1 cellular context compared by ENCODE assay signal in the genomic region with DNA sequence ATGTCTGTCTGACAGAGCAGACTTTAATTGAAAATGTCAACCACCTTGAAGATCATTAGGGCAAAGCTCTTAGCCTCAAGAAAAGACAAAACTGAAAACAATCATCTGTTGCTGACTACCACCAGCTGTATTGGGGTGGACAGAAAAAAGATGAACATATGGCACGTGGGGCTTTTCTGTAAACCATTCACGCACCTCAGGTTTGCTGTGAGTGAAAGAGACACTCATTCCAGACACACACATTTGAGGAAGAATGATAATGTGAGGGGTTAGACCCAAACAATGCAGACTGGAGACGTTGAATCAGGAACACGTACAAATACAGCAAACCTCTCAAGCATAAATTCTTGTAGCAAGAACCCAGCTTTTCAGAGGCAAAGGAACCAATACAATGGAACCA.
A peak's percentile ranks its signal among the peaks of the same experiment; 100 is the strongest.
TF ChIP-seq lines count a peak whose summit lies in the region.

No MANE protein-coding gene starts in this region.

TF ChIP-seq in GM12878, 131 proteins besides CTCF, POLR2A, EP300 and RAD21 (continued from another document and continues in another):
- TF ChIP-seq, protein P1, sequence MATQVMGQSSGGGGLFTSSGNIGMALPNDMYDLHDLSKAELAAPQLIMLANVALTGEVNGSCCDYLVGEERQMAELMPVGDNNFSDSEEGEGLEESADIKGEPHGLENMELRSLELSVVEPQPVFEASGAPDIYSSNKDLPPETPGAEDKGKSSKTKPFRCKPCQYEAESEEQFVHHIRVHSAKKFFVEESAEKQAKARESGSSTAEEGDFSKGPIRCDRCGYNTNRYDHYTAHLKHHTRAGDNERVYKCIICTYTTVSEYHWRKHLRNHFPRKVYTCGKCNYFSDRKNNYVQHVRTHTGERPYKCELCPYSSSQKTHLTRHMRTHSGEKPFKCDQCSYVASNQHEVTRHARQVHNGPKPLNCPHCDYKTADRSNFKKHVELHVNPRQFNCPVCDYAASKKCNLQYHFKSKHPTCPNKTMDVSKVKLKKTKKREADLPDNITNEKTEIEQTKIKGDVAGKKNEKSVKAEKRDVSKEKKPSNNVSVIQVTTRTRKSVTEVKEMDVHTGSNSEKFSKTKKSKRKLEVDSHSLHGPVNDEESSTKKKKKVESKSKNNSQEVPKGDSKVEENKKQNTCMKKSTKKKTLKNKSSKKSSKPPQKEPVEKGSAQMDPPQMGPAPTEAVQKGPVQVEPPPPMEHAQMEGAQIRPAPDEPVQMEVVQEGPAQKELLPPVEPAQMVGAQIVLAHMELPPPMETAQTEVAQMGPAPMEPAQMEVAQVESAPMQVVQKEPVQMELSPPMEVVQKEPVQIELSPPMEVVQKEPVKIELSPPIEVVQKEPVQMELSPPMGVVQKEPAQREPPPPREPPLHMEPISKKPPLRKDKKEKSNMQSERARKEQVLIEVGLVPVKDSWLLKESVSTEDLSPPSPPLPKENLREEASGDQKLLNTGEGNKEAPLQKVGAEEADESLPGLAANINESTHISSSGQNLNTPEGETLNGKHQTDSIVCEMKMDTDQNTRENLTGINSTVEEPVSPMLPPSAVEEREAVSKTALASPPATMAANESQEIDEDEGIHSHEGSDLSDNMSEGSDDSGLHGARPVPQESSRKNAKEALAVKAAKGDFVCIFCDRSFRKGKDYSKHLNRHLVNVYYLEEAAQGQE (IDR thresholded peaks at IDR 0.05; ENCODE audit: low read depth, low read length) = no peak
- no peak for TF ChIP-seq TCF7 (IDR thresholded peaks at IDR 0.05; ENCODE audit: borderline replicate concordance)
- TF ChIP-seq MTA2 (IDR thresholded peaks at IDR 0.05; ENCODE audit: low read depth) = peak; percentile 43; the same call in 1 of the 2 replicates
- TF ChIP-seq EGR1 (IDR thresholded peaks at IDR 0.05; ENCODE audit: borderline replicate concordance in 1 of 2, low read depth in 2 of 2, low read length in 2 of 2) = no peak
- TF ChIP-seq EZH2 (IDR thresholded peaks at IDR 0.05; ENCODE audit: borderline replicate concordance, control insufficient read depth, low read depth, low read length) = no peak
- TF ChIP-seq RBBP5 (conservative IDR thresholded peaks at IDR 0.05) = no peak
- TF ChIP-seq ASH2L (IDR thresholded peaks at IDR 0.05; ENCODE audit: borderline replicate concordance, low read depth) = no peak
- no peak for TF ChIP-seq GABPA (IDR thresholded peaks at IDR 0.05; ENCODE audit: low read depth)
- TF ChIP-seq, protein P2, sequence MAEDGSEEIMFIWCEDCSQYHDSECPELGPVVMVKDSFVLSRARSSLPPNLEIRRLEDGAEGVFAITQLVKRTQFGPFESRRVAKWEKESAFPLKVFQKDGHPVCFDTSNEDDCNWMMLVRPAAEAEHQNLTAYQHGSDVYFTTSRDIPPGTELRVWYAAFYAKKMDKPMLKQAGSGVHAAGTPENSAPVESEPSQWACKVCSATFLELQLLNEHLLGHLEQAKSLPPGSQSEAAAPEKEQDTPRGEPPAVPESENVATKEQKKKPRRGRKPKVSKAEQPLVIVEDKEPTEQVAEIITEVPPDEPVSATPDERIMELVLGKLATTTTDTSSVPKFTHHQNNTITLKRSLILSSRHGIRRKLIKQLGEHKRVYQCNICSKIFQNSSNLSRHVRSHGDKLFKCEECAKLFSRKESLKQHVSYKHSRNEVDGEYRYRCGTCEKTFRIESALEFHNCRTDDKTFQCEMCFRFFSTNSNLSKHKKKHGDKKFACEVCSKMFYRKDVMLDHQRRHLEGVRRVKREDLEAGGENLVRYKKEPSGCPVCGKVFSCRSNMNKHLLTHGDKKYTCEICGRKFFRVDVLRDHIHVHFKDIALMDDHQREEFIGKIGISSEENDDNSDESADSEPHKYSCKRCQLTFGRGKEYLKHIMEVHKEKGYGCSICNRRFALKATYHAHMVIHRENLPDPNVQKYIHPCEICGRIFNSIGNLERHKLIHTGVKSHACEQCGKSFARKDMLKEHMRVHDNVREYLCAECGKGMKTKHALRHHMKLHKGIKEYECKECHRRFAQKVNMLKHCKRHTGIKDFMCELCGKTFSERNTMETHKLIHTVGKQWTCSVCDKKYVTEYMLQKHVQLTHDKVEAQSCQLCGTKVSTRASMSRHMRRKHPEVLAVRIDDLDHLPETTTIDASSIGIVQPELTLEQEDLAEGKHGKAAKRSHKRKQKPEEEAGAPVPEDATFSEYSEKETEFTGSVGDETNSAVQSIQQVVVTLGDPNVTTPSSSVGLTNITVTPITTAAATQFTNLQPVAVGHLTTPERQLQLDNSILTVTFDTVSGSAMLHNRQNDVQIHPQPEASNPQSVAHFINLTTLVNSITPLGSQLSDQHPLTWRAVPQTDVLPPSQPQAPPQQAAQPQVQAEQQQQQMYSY (CRISPR knock-in tag; IDR thresholded peaks at IDR 0.05) = no peak
- TF ChIP-seq MYB (IDR thresholded peaks at IDR 0.05; ENCODE audit: borderline replicate concordance, low read depth, low read length) = no peak
- TF ChIP-seq, protein P3, sequence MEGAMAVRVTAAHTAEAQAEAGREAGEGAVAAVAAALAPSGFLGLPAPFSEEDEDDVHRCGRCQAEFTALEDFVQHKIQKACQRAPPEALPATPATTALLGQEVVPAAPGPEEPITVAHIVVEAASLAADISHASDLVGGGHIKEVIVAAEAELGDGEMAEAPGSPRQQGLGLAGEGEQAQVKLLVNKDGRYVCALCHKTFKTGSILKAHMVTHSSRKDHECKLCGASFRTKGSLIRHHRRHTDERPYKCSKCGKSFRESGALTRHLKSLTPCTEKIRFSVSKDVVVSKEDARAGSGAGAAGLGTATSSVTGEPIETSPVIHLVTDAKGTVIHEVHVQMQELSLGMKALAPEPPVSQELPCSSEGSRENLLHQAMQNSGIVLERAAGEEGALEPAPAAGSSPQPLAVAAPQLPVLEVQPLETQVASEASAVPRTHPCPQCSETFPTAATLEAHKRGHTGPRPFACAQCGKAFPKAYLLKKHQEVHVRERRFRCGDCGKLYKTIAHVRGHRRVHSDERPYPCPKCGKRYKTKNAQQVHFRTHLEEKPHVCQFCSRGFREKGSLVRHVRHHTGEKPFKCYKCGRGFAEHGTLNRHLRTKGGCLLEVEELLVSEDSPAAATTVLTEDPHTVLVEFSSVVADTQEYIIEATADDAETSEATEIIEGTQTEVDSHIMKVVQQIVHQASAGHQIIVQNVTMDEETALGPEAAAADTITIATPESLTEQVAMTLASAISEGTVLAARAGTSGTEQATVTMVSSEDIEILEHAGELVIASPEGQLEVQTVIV (IDR thresholded peaks at IDR 0.05; ENCODE audit: borderline replicate concordance, partially characterized antibody) = no peak
- TF ChIP-seq NR2F1 (conservative IDR thresholded peaks at IDR 0.05) = no peak
- TF ChIP-seq, protein P4, sequence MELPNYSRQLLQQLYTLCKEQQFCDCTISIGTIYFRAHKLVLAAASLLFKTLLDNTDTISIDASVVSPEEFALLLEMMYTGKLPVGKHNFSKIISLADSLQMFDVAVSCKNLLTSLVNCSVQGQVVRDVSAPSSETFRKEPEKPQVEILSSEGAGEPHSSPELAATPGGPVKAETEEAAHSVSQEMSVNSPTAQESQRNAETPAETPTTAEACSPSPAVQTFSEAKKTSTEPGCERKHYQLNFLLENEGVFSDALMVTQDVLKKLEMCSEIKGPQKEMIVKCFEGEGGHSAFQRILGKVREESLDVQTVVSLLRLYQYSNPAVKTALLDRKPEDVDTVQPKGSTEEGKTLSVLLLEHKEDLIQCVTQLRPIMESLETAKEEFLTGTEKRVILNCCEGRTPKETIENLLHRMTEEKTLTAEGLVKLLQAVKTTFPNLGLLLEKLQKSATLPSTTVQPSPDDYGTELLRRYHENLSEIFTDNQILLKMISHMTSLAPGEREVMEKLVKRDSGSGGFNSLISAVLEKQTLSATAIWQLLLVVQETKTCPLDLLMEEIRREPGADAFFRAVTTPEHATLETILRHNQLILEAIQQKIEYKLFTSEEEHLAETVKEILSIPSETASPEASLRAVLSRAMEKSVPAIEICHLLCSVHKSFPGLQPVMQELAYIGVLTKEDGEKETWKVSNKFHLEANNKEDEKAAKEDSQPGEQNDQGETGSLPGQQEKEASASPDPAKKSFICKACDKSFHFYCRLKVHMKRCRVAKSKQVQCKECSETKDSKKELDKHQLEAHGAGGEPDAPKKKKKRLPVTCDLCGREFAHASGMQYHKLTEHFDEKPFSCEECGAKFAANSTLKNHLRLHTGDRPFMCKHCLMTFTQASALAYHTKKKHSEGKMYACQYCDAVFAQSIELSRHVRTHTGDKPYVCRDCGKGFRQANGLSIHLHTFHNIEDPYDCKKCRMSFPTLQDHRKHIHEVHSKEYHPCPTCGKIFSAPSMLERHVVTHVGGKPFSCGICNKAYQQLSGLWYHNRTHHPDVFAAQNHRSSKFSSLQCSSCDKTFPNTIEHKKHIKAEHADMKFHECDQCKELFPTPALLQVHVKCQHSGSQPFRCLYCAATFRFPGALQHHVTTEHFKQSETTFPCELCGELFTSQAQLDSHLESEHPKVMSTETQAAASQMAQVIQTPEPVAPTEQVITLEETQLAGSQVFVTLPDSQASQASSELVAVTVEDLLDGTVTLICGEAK (IDR thresholded peaks at IDR 0.05; ENCODE audit: borderline replicate concordance) = no peak
- no peak for TF ChIP-seq CBX5 (IDR thresholded peaks at IDR 0.05; ENCODE audit: low read depth)
- TF ChIP-seq HDAC6 (IDR thresholded peaks at IDR 0.05; ENCODE audit: unreplicated experiment) = no peak
- no peak for TF ChIP-seq CREB1 (IDR thresholded peaks at IDR 0.05; ENCODE audit: low read depth)
- no peak for TF ChIP-seq TBL1XR1 (IDR thresholded peaks at IDR 0.05; ENCODE audit: low read depth, low read length)
- TF ChIP-seq CREM (IDR thresholded peaks at IDR 0.05; ENCODE audit: low read depth) = no peak
- TF ChIP-seq BHLHE40 (IDR thresholded peaks at IDR 0.05; ENCODE audit: borderline replicate concordance in 1 of 2, low read depth in 2 of 2, low read length in 1 of 2) = peak in 1 of 2 experiments; percentile 51; a peak in 2 of 4 replicates
- 0 out of 2 replicates have a peak, but pooled peaks have one; percentile 15 for TF ChIP-seq IKZF1 (conservative IDR thresholded peaks at IDR 0.05)
- TF ChIP-seq SUPT20H (IDR thresholded peaks at IDR 0.05; ENCODE audit: borderline replicate concordance, control insufficient read depth, low read depth, low read length) = no peak
- no peak for TF ChIP-seq TAF1 (IDR thresholded peaks at IDR 0.05; ENCODE audit: borderline replicate concordance, low read depth, low read length)
- TF ChIP-seq, protein P5, sequence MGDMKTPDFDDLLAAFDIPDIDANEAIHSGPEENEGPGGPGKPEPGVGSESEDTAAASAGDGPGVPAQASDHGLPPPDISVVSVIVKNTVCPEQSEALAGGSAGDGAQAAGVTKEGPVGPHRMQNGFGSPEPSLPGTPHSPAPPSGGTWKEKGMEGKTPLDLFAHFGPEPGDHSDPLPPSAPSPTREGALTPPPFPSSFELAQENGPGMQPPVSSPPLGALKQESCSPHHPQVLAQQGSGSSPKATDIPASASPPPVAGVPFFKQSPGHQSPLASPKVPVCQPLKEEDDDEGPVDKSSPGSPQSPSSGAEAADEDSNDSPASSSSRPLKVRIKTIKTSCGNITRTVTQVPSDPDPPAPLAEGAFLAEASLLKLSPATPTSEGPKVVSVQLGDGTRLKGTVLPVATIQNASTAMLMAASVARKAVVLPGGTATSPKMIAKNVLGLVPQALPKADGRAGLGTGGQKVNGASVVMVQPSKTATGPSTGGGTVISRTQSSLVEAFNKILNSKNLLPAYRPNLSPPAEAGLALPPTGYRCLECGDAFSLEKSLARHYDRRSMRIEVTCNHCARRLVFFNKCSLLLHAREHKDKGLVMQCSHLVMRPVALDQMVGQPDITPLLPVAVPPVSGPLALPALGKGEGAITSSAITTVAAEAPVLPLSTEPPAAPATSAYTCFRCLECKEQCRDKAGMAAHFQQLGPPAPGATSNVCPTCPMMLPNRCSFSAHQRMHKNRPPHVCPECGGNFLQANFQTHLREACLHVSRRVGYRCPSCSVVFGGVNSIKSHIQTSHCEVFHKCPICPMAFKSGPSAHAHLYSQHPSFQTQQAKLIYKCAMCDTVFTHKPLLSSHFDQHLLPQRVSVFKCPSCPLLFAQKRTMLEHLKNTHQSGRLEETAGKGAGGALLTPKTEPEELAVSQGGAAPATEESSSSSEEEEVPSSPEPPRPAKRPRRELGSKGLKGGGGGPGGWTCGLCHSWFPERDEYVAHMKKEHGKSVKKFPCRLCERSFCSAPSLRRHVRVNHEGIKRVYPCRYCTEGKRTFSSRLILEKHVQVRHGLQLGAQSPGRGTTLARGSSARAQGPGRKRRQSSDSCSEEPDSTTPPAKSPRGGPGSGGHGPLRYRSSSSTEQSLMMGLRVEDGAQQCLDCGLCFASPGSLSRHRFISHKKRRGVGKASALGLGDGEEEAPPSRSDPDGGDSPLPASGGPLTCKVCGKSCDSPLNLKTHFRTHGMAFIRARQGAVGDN (IDR thresholded peaks at IDR 0.05) = peak; percentile 39; the same call in 1 of the 2 replicates
- TF ChIP-seq, protein P6, sequence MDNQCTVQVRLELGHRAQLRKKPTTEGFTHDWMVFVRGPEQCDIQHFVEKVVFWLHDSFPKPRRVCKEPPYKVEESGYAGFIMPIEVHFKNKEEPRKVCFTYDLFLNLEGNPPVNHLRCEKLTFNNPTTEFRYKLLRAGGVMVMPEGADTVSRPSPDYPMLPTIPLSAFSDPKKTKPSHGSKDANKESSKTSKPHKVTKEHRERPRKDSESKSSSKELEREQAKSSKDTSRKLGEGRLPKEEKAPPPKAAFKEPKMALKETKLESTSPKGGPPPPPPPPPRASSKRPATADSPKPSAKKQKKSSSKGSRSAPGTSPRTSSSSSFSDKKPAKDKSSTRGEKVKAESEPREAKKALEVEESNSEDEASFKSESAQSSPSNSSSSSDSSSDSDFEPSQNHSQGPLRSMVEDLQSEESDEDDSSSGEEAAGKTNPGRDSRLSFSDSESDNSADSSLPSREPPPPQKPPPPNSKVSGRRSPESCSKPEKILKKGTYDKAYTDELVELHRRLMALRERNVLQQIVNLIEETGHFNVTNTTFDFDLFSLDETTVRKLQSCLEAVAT (IDR thresholded peaks at IDR 0.05) = no peak
- TF ChIP-seq, protein P7, sequence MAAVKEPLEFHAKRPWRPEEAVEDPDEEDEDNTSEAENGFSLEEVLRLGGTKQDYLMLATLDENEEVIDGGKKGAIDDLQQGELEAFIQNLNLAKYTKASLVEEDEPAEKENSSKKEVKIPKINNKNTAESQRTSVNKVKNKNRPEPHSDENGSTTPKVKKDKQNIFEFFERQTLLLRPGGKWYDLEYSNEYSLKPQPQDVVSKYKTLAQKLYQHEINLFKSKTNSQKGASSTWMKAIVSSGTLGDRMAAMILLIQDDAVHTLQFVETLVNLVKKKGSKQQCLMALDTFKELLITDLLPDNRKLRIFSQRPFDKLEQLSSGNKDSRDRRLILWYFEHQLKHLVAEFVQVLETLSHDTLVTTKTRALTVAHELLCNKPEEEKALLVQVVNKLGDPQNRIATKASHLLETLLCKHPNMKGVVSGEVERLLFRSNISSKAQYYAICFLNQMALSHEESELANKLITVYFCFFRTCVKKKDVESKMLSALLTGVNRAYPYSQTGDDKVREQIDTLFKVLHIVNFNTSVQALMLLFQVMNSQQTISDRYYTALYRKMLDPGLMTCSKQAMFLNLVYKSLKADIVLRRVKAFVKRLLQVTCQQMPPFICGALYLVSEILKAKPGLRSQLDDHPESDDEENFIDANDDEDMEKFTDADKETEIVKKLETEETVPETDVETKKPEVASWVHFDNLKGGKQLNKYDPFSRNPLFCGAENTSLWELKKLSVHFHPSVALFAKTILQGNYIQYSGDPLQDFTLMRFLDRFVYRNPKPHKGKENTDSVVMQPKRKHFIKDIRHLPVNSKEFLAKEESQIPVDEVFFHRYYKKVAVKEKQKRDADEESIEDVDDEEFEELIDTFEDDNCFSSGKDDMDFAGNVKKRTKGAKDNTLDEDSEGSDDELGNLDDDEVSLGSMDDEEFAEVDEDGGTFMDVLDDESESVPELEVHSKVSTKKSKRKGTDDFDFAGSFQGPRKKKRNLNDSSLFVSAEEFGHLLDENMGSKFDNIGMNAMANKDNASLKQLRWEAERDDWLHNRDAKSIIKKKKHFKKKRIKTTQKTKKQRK (IDR thresholded peaks at IDR 0.05; ENCODE audit: low read depth, low read length) = no peak
- peak; percentile 68; the same call in 1 of the 2 replicates for TF ChIP-seq TCF12 (IDR thresholded peaks at IDR 0.05; ENCODE audit: low read depth, low read length)
- TF ChIP-seq SUZ12 (IDR thresholded peaks at IDR 0.05; ENCODE audit: unreplicated experiment) = no peak
- TF ChIP-seq, protein P8, sequence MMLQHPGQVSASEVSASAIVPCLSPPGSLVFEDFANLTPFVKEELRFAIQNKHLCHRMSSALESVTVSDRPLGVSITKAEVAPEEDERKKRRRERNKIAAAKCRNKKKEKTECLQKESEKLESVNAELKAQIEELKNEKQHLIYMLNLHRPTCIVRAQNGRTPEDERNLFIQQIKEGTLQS (IDR thresholded peaks at IDR 0.05; ENCODE audit: borderline replicate concordance, extremely low read depth, low read depth, low read length) = no peak
